8 cellular contexts compared by ENCODE assay signal in the genomic region with DNA sequence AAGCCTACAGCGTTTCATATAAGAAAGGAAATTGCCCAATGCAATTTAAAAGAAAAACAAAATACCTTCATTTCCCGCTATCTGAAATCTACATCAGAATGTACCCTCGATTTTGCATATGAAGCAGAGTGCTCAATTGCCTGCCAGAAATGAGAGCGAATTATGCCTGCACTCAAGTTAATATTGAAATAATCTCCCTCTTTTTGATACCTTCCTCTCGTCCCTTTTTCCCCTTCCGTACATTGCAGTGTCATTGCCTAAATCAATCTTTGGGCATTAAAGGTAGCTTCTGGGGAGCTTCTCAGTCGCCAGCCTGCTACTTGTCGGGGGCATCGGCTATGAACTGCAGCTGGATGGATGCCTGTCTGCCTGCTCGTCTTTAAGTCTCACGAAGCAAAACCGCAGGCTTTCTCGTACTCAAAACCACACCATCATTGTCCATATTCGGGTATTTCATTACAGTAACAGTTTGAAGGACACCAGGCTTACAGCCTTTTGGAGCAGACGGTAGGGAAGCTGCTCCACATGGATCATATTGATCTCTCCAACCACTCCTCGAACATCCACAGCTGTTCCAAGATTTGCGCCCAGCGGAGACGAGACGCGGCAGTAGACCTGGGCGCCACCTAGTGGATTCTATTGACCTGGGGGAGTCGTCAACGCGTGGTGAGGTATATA.
DNase-seq lines count a peak whose midpoint lies in the region; ATAC-seq and TF ChIP-seq lines count a peak whose summit lies in the region.

No MANE protein-coding gene starts in this region.

- H3K4me1 Mint-ChIP-seq in activated CD4-positive, alpha-beta T cell treated with anti-CD3 and anti-CD28 coated beads, Interleukin-2, amount 10 ng/mL, durations not matched to agents 7 days and 5 days: peaks cover 17% of the 10 kb centered on the region

- no peaks in the 10 kb centered on the region for H3K9me3 Mint-ChIP-seq in activated CD4-positive, alpha-beta T cell treated with anti-CD3 and anti-CD28 coated beads, Interleukin-2, amount 10 ng/mL, durations not matched to agents 7 days and 5 days

- DNase-seq in C1 segment of cervical spinal cord (lab: John Stamatoyannopoulos, UW): peak in 12 of 14 donors; percentile 7 to 62 (median 44)
- DNase-seq in NCI-H526 (lab: John Stamatoyannopoulos, UW): peak; percentile 85 to 96
- DNase-seq in activated CD4-positive, alpha-beta T cell treated with anti-CD3 and anti-CD28 coated beads, Interleukin-2, amount 10 ng/mL, durations not matched to agents 7 days and 5 days: peak; percentile 82
- peak in 9 of 10 donors; percentile 49 to 78 (median 69) for DNase-seq in dorsolateral prefrontal cortex
- DNase-seq in lung (ENCODE audit: low spot score): peak; percentile 80
- peak; percentile 34 to 75 (median 64) for DNase-seq in stimulated activated CD4-positive, alpha-beta T cell treated with anti-CD3 and anti-CD28 coated beads, TNF-alpha, amount 100 ng/mL, for 48 hours (ENCODE audit: low read depth in 3 of 3)

- TF ChIP-seq CTCF in dorsolateral prefrontal cortex (IDR thresholded peaks at IDR 0.05 in 54 of 56, conservative IDR thresholded peaks at IDR 0.05 in 2 of 56; ENCODE audit: low read depth in 1 of 56, partially characterized antibody in 56 of 56) (peak; percentile 46 to 88 (median 74)), lung (IDR thresholded peaks at IDR 0.05; ENCODE audit: control extremely low read depth, extremely low read depth) (peak; percentile 53)

- peaks cover 0 to 2% of the 10 kb centered on the region in 2 donors for H3K4me1 ChIP-seq in lung (ENCODE audit: control insufficient read depth in 2 of 2, insufficient read depth in 2 of 2, low read length in 2 of 2)

- CTCF ChIA-PET in activated CD4-positive, alpha-beta T cell treated with anti-CD3 and anti-CD28 coated beads, Interleukin-2, amount 10 ng/mL, durations not matched to agents 7 days and 5 days (lab: Charles Lee): interaction anchor here (0.6 to 3.2 kb wide), 16 partner anchors 8 to 1022 kb away, joined by 3 to 24 read pairs (median 4); no protein-coding TSS in a partner anchor

- H3K4me3 ChIP-seq in dorsolateral prefrontal cortex: peak overlapping the region; percentile 27 to 73 (median 54)
- H3K4me3 ChIP-seq in lung: no peak overlapping the region

- intact Hi-C loops in dorsolateral prefrontal cortex (cut with DNase I): loop anchor here (5.0 kb wide), 3 partner anchors 511 to 1021 kb away; a partner anchor contains a TSS

- ATAC-seq in GM19351 (IDR thresholded peaks at IDR 0.05; ENCODE audit: unreplicated experiment) (peak; percentile 83), HG03457 (IDR thresholded peaks at IDR 0.05; ENCODE audit: unreplicated experiment) (peak; percentile 81), lung (ENCODE audit: insufficient read depth, low FRiP score) (peak; percentile 94)

- peak overlapping the region; percentile 78 for H3K4me3 Mint-ChIP-seq in activated CD4-positive, alpha-beta T cell treated with anti-CD3 and anti-CD28 coated beads, Interleukin-2, amount 10 ng/mL, durations not matched to agents 7 days and 5 days

- peaks cover 0 to 47% (median 12%) of the 10 kb centered on the region in 45 donors for H3K27me3 ChIP-seq in dorsolateral prefrontal cortex
- H3K27me3 ChIP-seq in lung (ENCODE audit: control insufficient read depth, insufficient read depth): no peaks in the 10 kb centered on the region

- H3K36me3 Mint-ChIP-seq in activated CD4-positive, alpha-beta T cell treated with anti-CD3 and anti-CD28 coated beads, Interleukin-2, amount 10 ng/mL, durations not matched to agents 7 days and 5 days (ENCODE audit: low read depth): no peaks in the 10 kb centered on the region

- 1 to 3% methylated on average over 25 of the region's 25 CpGs for WGBS in lung, 2 donors

- peak overlapping the region; percentile 51 for H3K27ac Mint-ChIP-seq in activated CD4-positive, alpha-beta T cell treated with anti-CD3 and anti-CD28 coated beads, Interleukin-2, amount 10 ng/mL, durations not matched to agents 7 days and 5 days

- no peaks in the 10 kb centered on the region for H3K9me3 ChIP-seq in lung (ENCODE audit: control insufficient read depth in 2 of 2, insufficient read depth in 1 of 2, low read length in 1 of 2)

- POLR2A ChIA-PET in activated CD4-positive, alpha-beta T cell treated with anti-CD3 and anti-CD28 coated beads, Interleukin-2, amount 10 ng/mL, durations not matched to agents 7 days and 5 days (lab: Charles Lee): no interaction called here

- no peaks in the 10 kb centered on the region for H3K36me3 ChIP-seq in lung (ENCODE audit: control insufficient read depth in 2 of 2, insufficient read depth in 2 of 2, low read length in 2 of 2)

- H3K27me3 Mint-ChIP-seq in activated CD4-positive, alpha-beta T cell treated with anti-CD3 and anti-CD28 coated beads, Interleukin-2, amount 10 ng/mL, durations not matched to agents 7 days and 5 days: peaks cover 56% of the 10 kb centered on the region

- peak overlapping the region in 2 of 59 donors; percentile 14 to 46 for H3K27ac ChIP-seq in dorsolateral prefrontal cortex
- H3K27ac ChIP-seq in lung (ENCODE audit: low read depth in 1 of 2, low read length in 1 of 2): no peak overlapping the region
